In the genomic region with DNA sequence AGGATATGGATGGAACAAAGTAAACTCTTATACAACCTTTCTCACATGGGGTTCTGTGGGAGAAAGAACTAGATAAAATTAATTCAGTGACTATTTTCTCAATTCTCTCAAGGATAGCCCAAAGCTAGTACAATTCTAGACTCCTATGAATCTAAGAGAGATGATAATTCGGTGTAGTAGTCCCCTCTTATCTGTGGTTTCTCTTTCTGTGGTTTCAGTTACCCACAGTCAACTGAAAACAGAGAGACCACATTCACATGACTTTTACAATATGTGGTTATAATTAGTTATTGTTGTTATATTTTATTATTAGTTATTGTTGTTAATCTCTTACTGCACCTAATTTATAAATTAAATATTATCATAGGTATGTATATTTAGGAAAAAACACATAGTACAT, we compare ENCODE assay signal across 18 cellular contexts. TPM values are rescaled to one million over a fixed set of nuclear protein-coding genes. Genes with fewer than 3 reads are reported as not detected.
A peak's percentile ranks its signal among the peaks of the same experiment; 100 is the strongest.
DNase-seq lines count a peak whose midpoint lies in the region; ATAC-seq, FAIRE-seq and TF ChIP-seq lines count a peak whose summit lies in the region.
"Had no signal": no experiment of that assay in that cellular context is flagged by ENCODE, and none has a peak within 500 bp of the region (broad histone marks: within the 10 kb centered on the region; RNA-seq: fewer than 3 reads in every experiment).

No MANE protein-coding gene starts in this region.

- intact Hi-C loops in activated CD4-positive, alpha-beta T cell treated with anti-CD3 and anti-CD28 coated beads, Interleukin-2, amount 10 ng/mL, durations not matched to agents 24 days and 14 days (cut with micrococcal nuclease) = loop anchor here (5.0 kb wide), 1 partner anchor 89 kb away; no protein-coding TSS in a partner anchor

- H3K36me3 Mint-ChIP-seq in stimulated activated memory B cell treated with anti-CD40 and anti-IgM and Interleukin-4, amounts not matched to agents 10 μg/mL and 1 μg/mL and 100 μg/mL, for 72 hours = peaks cover 29% of the 10 kb centered on the region
- H3K36me3 Mint-ChIP-seq in activated CD4-positive, alpha-beta T cell treated with anti-CD3 and anti-CD28 coated beads, Interleukin-2, amount 10 ng/mL, durations not matched to agents 24 days and 14 days (ENCODE audit: low read depth) = no peaks in the 10 kb centered on the region

- H3K4me2 ChIP-seq in BLaER1 = peak overlapping the region; percentile 53
- peak overlapping the region; percentile 56 for H3K4me2 ChIP-seq in OCI-LY3 (ENCODE audit: low read length)
- H3K4me2 ChIP-seq: A549, GM23338, PC-9 had no signal

- H3K9ac ChIP-seq in BLaER1 = no peak overlapping the region
- no peak overlapping the region for H3K9ac ChIP-seq in OCI-LY3 (ENCODE audit: low read length)
- H3K9ac ChIP-seq: parathyroid adenoma had no signal

- H3K4me1 ChIP-seq in BLaER1 (peaks cover 35% of the 10 kb centered on the region), OCI-LY3 (ENCODE audit: low read length) (peaks cover 23% of the 10 kb centered on the region)
- H3K4me1 ChIP-seq: A549, esophagus squamous epithelium, parathyroid adenoma had no signal

- H3K9me3 ChIP-seq in BLaER1 (peaks cover 18% of the 10 kb centered on the region), OCI-LY3 (ENCODE audit: insufficient read depth, low read length) (no peaks in the 10 kb centered on the region)
- H3K9me3 ChIP-seq: A549, esophagus squamous epithelium had no signal

- peaks cover 7% of the 10 kb centered on the region for H3K27me3 Mint-ChIP-seq in stimulated activated memory B cell treated with anti-CD40 and anti-IgM and Interleukin-4, amounts not matched to agents 10 μg/mL and 1 μg/mL and 100 μg/mL, for 72 hours
- H3K27me3 Mint-ChIP-seq in activated CD4-positive, alpha-beta T cell treated with anti-CD3 and anti-CD28 coated beads, Interleukin-2, amount 10 ng/mL, durations not matched to agents 24 days and 14 days = peaks cover 43% of the 10 kb centered on the region

- TF ChIP-seq POLR2A in GM12892 (IDR thresholded peaks at IDR 0.05; ENCODE audit: low read depth, low read length) = no peak

- H3K27me3 ChIP-seq in BLaER1 (no peaks in the 10 kb centered on the region), OCI-LY3 (ENCODE audit: low read depth, low read length) (no peaks in the 10 kb centered on the region)
- H3K27me3 ChIP-seq: esophagus squamous epithelium had no signal

- H4K20me1 ChIP-seq in BLaER1 = no peaks in the 10 kb centered on the region
- H4K20me1 ChIP-seq in OCI-LY3 (ENCODE audit: insufficient read depth, low read length) = no peaks in the 10 kb centered on the region

- H3K4me3 ChIP-seq in BLaER1 (no peak overlapping the region), OCI-LY3 (ENCODE audit: low read length) (peak overlapping the region; percentile 9; the same call in 1 of the 2 replicates)
- H3K4me3 ChIP-seq: A549, coronary artery, esophagus squamous epithelium, GM23338, PC-9 had no signal

- ATAC-seq in GM19035 (IDR thresholded peaks at IDR 0.05; ENCODE audit: unreplicated experiment) = peak; percentile 52
- peak; percentile 53 for ATAC-seq in HG02981 (IDR thresholded peaks at IDR 0.05; ENCODE audit: unreplicated experiment)
- ATAC-seq in stimulated activated memory B cell treated with anti-CD40 and anti-IgM and Interleukin-4, amounts not matched to agents 10 μg/mL and 1 μg/mL and 100 μg/mL, for 72 hours = no peak
- ATAC-seq: A549, GM23338, left lobe of liver had no signal

- H3K9me3 Mint-ChIP-seq in stimulated activated memory B cell treated with anti-CD40 and anti-IgM and Interleukin-4, amounts not matched to agents 10 μg/mL and 1 μg/mL and 100 μg/mL, for 72 hours = peaks cover 12% of the 10 kb centered on the region
- H3K9me3 Mint-ChIP-seq in activated CD4-positive, alpha-beta T cell treated with anti-CD3 and anti-CD28 coated beads, Interleukin-2, amount 10 ng/mL, durations not matched to agents 24 days and 14 days = peaks cover 10% of the 10 kb centered on the region

- no peaks in the 10 kb centered on the region for H3K36me3 ChIP-seq in BLaER1
- no peaks in the 10 kb centered on the region for H3K36me3 ChIP-seq in OCI-LY3 (replicated peaks; ENCODE audit: low read depth, low read length)
- H3K36me3 ChIP-seq: esophagus squamous epithelium had no signal

- no peaks in the 10 kb centered on the region for H3K79me2 ChIP-seq in OCI-LY3 (ENCODE audit: low read length)
- H3K79me2 ChIP-seq: parathyroid adenoma had no signal

- no peak for FAIRE-seq in GM12892 (lab: Jason Lieb, UNC)
- FAIRE-seq: A549 had no signal

- H2AFZ ChIP-seq in OCI-LY3 (ENCODE audit: low read depth, low read length) = no peak overlapping the region
- H2AFZ ChIP-seq: GM23338, parathyroid adenoma had no signal

- no peak overlapping the region for H3K27ac ChIP-seq in BLaER1
- H3K27ac ChIP-seq in OCI-LY3 (ENCODE audit: low read length) = no peak overlapping the region
- H3K27ac ChIP-seq: A549, coronary artery, esophagus squamous epithelium, parathyroid adenoma, PC-9 had no signal

- DNase-seq in GM12892 (ENCODE audit: insufficient read length) (no peak), ecto neural progenitor cell (ENCODE audit: low spot score) (no peak)
- no peak for DNase-seq in activated CD4-positive, alpha-beta T cell treated with anti-CD3 and anti-CD28 coated beads, Interleukin-2, amount 10 ng/mL, durations not matched to agents 24 days and 14 days
- DNase-seq: activated CD4-positive, alpha-beta T cell treated with anti-CD3 and anti-CD28 coated beads, Interleukin-2, amount 50 U/mL, for 4 hours; esophagus squamous epithelium; hippocampal formation; NCI-H1105; PC-9 had no signal

- H3K4me3 Mint-ChIP-seq in stimulated activated memory B cell treated with anti-CD40 and anti-IgM and Interleukin-4, amounts not matched to agents 10 μg/mL and 1 μg/mL and 100 μg/mL, for 72 hours = no peak overlapping the region
- H3K4me3 Mint-ChIP-seq in activated CD4-positive, alpha-beta T cell treated with anti-CD3 and anti-CD28 coated beads, Interleukin-2, amount 10 ng/mL, durations not matched to agents 24 days and 14 days = no peak overlapping the region
- H3K4me3 Mint-ChIP-seq: GM23338 had no signal

- no peaks in the 10 kb centered on the region for H3K4me1 Mint-ChIP-seq in stimulated activated memory B cell treated with anti-CD40 and anti-IgM and Interleukin-4, amounts not matched to agents 10 μg/mL and 1 μg/mL and 100 μg/mL, for 72 hours
- peaks cover 2% of the 10 kb centered on the region for H3K4me1 Mint-ChIP-seq in activated CD4-positive, alpha-beta T cell treated with anti-CD3 and anti-CD28 coated beads, Interleukin-2, amount 10 ng/mL, durations not matched to agents 24 days and 14 days

- no peak for TF ChIP-seq CTCF in OCI-LY3 (IDR thresholded peaks at IDR 0.05; ENCODE audit: low read depth, low read length)

- no peak overlapping the region for H3K27ac Mint-ChIP-seq in stimulated activated memory B cell treated with anti-CD40 and anti-IgM and Interleukin-4, amounts not matched to agents 10 μg/mL and 1 μg/mL and 100 μg/mL, for 72 hours
- H3K27ac Mint-ChIP-seq in activated CD4-positive, alpha-beta T cell treated with anti-CD3 and anti-CD28 coated beads, Interleukin-2, amount 10 ng/mL, durations not matched to agents 24 days and 14 days = no peak overlapping the region
- H3K27ac Mint-ChIP-seq: GM23338 had no signal

RNA-seq across cellular contexts. Expression of a gene that starts 53.5 kb away (rescaled TPM):
- polyA plus RNA-seq in GM12892 (2012; ENCODE audit: missing spikeins) = 1.4 TPM
- total RNA-seq in activated CD4-positive, alpha-beta T cell treated with anti-CD3 and anti-CD28 coated beads, Interleukin-2, amount 10 ng/mL, durations not matched to agents 24 days and 14 days = 0.26 and 0.40 TPM in 2 replicates
